ENCODE assay signal across 26 cellular contexts in genomic region chr14:60277605-60278190, GRCh38.
"Had no signal": no experiment of that assay in that cellular context is flagged by ENCODE, and none has a peak within 500 bp of the region (broad histone marks: within the 10 kb centered on the region; RNA-seq: fewer than 3 reads in every experiment).

No MANE protein-coding gene starts in this region.

- H3K27ac Mint-ChIP-seq: activated CD4-positive, alpha-beta T cell treated with anti-CD3 and anti-CD28 coated beads, Interleukin-2, amount 10 ng/mL, durations not matched to agents 7 days and 5 days; activated CD8-positive, alpha-beta memory T cell treated with anti-CD3 and anti-CD28 coated beads, Interleukin-2, amount 10 ng/mL, durations not matched to agents 7 days and 5 days; activated CD8-positive, alpha-beta T cell treated with anti-CD3 and anti-CD28 coated beads for 36 hours; activated naive CD4-positive, alpha-beta T cell treated with anti-CD3 and anti-CD28 coated beads, Interleukin-2, amount 10 ng/mL, durations not matched to agents 7 days and 5 days; stimulated activated naive CD8-positive, alpha-beta T cell treated with anti-CD3 and anti-CD28 coated beads, Interleukin-15, Interleukin-2, amounts not matched to agents 100 ng/mL and 50 ng/mL, for 24 hours had no signal

- H3K36me3 ChIP-seq: colonic mucosa, ovary, prostate gland, uterus had no signal

- H3K4me3 Mint-ChIP-seq: activated CD4-positive, alpha-beta T cell treated with anti-CD3 and anti-CD28 coated beads, Interleukin-2, amount 10 ng/mL, durations not matched to agents 7 days and 5 days; activated CD8-positive, alpha-beta memory T cell treated with anti-CD3 and anti-CD28 coated beads, Interleukin-2, amount 10 ng/mL, durations not matched to agents 7 days and 5 days; activated CD8-positive, alpha-beta T cell treated with anti-CD3 and anti-CD28 coated beads for 36 hours; activated naive CD4-positive, alpha-beta T cell treated with anti-CD3 and anti-CD28 coated beads, Interleukin-2, amount 10 ng/mL, durations not matched to agents 7 days and 5 days; natural killer cell; stimulated activated naive CD8-positive, alpha-beta T cell treated with anti-CD3 and anti-CD28 coated beads, Interleukin-15, Interleukin-2, amounts not matched to agents 100 ng/mL and 50 ng/mL, for 24 hours had no signal

- H3K36me3 Mint-ChIP-seq: natural killer cell had no signal

- H3K27me3 Mint-ChIP-seq: activated CD4-positive, alpha-beta T cell treated with anti-CD3 and anti-CD28 coated beads, Interleukin-2, amount 10 ng/mL, durations not matched to agents 7 days and 5 days; activated CD8-positive, alpha-beta memory T cell treated with anti-CD3 and anti-CD28 coated beads, Interleukin-2, amount 10 ng/mL, durations not matched to agents 7 days and 5 days; activated CD8-positive, alpha-beta T cell treated with anti-CD3 and anti-CD28 coated beads for 36 hours; activated naive CD4-positive, alpha-beta T cell treated with anti-CD3 and anti-CD28 coated beads, Interleukin-2, amount 10 ng/mL, durations not matched to agents 7 days and 5 days; stimulated activated naive CD8-positive, alpha-beta T cell treated with anti-CD3 and anti-CD28 coated beads, Interleukin-15, Interleukin-2, amounts not matched to agents 100 ng/mL and 50 ng/mL, for 24 hours had no signal

- ATAC-seq: activated CD8-positive, alpha-beta memory T cell treated with anti-CD3 and anti-CD28 coated beads, Interleukin-2, amount 10 ng/mL, durations not matched to agents 7 days and 5 days; activated CD8-positive, alpha-beta T cell treated with anti-CD3 and anti-CD28 coated beads for 36 hours; left ventricle myocardium superior; natural killer cell had no signal

- H3K27me3 ChIP-seq: colonic mucosa, dorsolateral prefrontal cortex, esophagus muscularis mucosa, ovary, right atrium auricular region, tibial nerve, uterus had no signal

- H3K9me3 Mint-ChIP-seq: activated CD4-positive, alpha-beta T cell treated with anti-CD3 and anti-CD28 coated beads, Interleukin-2, amount 10 ng/mL, durations not matched to agents 7 days and 5 days; activated CD8-positive, alpha-beta T cell treated with anti-CD3 and anti-CD28 coated beads for 36 hours; activated naive CD4-positive, alpha-beta T cell treated with anti-CD3 and anti-CD28 coated beads, Interleukin-2, amount 10 ng/mL, durations not matched to agents 7 days and 5 days; natural killer cell; stimulated activated naive CD8-positive, alpha-beta T cell treated with anti-CD3 and anti-CD28 coated beads, Interleukin-15, Interleukin-2, amounts not matched to agents 100 ng/mL and 50 ng/mL, for 24 hours had no signal

- DNase-seq: activated CD4-positive, alpha-beta T cell treated with anti-CD3 and anti-CD28 coated beads, Interleukin-2, amount 10 ng/mL, durations not matched to agents 7 days and 5 days; activated CD4-positive, CD25-positive, alpha-beta regulatory T cell treated with anti-CD3 and anti-CD28 coated beads, Interleukin-2, amount 50 U/mL, for 72 hours; activated CD8-positive, alpha-beta memory T cell treated with anti-CD3 and anti-CD28 coated beads, Interleukin-2, amount 10 ng/mL, durations not matched to agents 7 days and 5 days; activated CD8-positive, alpha-beta T cell treated with anti-CD3 and anti-CD28 coated beads for 36 hours; activated effector memory CD4-positive, alpha-beta T cell treated with anti-CD3 and anti-CD28 coated beads, Interleukin-2, amount 50 U/mL, for 16 hours; activated naive CD4-positive, alpha-beta T cell treated with anti-CD3 and anti-CD28 coated beads, Interleukin-2, amount 10 ng/mL, durations not matched to agents 7 days and 5 days; activated T-cell treated with anti-CD3 and anti-CD28 coated beads for 4 hours; amygdala; colonic mucosa; dorsolateral prefrontal cortex; glutamatergic neuron; hippocampal formation; left ventricle myocardium superior; mammary epithelial cell; midbrain; natural killer cell; ovary; stimulated activated CD4-positive, alpha-beta T cell treated with anti-CD3 and anti-CD28 coated beads, Interleukin-12 subunit alpha, Interleukin-12 subunit beta, amount 100 ng/mL, for 4 hours; stimulated activated CD4-positive, alpha-beta T cell treated with anti-CD3 and anti-CD28 coated beads, Interleukin-4, amount 100 ng/mL, for 4 hours; uterus had no signal

- H3K4me3 ChIP-seq: colonic mucosa, dorsolateral prefrontal cortex, esophagus muscularis mucosa, ovary, prostate gland, right atrium auricular region, tibial nerve, uterus had no signal

- H3K4me1 ChIP-seq: colonic mucosa, uterus had no signal

- H3K9me3 ChIP-seq: colonic mucosa, esophagus muscularis mucosa, ovary, prostate gland, right atrium auricular region, tibial nerve, uterus had no signal

- H3K27ac ChIP-seq: colonic mucosa, dorsolateral prefrontal cortex, esophagus muscularis mucosa, ovary, prostate gland, right atrium auricular region, tibial nerve, uterus, VCaP had no signal
